8 cellular contexts compared by ENCODE assay signal in genomic region chr5:6765612-6766525, GRCh38. TPM values are rescaled to one million over a fixed set of nuclear protein-coding genes. Genes with fewer than 3 reads are reported as not detected.
DNase-seq lines count a peak whose midpoint lies in the region; ATAC-seq and TF ChIP-seq lines count a peak whose summit lies in the region.

No MANE protein-coding gene starts in this region.

- peak overlapping the region in 1 of 2 donors; percentile 82 for H3K27ac ChIP-seq in left lung

- H3K9me3 ChIP-seq in BE2C, result no peaks in the 10 kb centered on the region
- peaks cover 0 to 2% of the 10 kb centered on the region in 2 donors for H3K9me3 ChIP-seq in left lung

- no peaks in the 10 kb centered on the region for H3K27me3 Mint-ChIP-seq in chondrocyte (ENCODE audit: low read depth)

- H3K36me3 Mint-ChIP-seq in chondrocyte (ENCODE audit: low read depth), result no peaks in the 10 kb centered on the region

- H3K36me3 ChIP-seq in BE2C (no peaks in the 10 kb centered on the region), left lung (no peaks in the 10 kb centered on the region)

- peaks cover 23% of the 10 kb centered on the region for H3K4me1 Mint-ChIP-seq in chondrocyte (ENCODE audit: low read depth)

- ATAC-seq in GM19023 (IDR thresholded peaks at IDR 0.05; ENCODE audit: unreplicated experiment), result peak; percentile 78
- ATAC-seq in HG03159 (IDR thresholded peaks at IDR 0.05; ENCODE audit: unreplicated experiment), result peak; percentile 88
- ATAC-seq in activated CD4-positive, CD25-positive, alpha-beta regulatory T cell treated with anti-CD3 and anti-CD28 coated beads, Interleukin-2, amount 50 U/mL, for 24 hours, result peak; percentile 48 to 61
- peak; percentile 93 for ATAC-seq in left lung

- intact Hi-C loops in left lung (cut with DNase I), result no loop called here

- no peaks in the 10 kb centered on the region for H3K9me3 Mint-ChIP-seq in chondrocyte (ENCODE audit: low read depth)

- peak overlapping the region; percentile 61 for H3K27ac Mint-ChIP-seq in chondrocyte (ENCODE audit: unreplicated experiment)

- H3K4me1 ChIP-seq in BE2C, result no peaks in the 10 kb centered on the region; the same call in 1 of the 2 replicates
- H3K4me1 ChIP-seq in left lung, result peaks cover 12 to 20% of the 10 kb centered on the region in 2 donors

- H3K4me3 ChIP-seq in BE2C (ENCODE audit: low read depth, low read length), result peak overlapping the region; percentile 64
- H3K4me3 ChIP-seq in left lung, result peak overlapping the region in 1 of 2 donors; percentile 9

- DNase-seq in BE2C (peak; percentile 91), NCI-H2171 treated with DMSO at 0.1 percent for 48 hours (lab: John Stamatoyannopoulos, UW) (peak; percentile 63), chondrocyte (ENCODE audit: low spot score) (no peak), left lung (peak; percentile 86 to 89)
- peak; percentile 66 to 71 for DNase-seq in stimulated activated CD4-positive, alpha-beta T cell treated with anti-CD3 and anti-CD28 coated beads, Interleukin-2, amount 100 ng/mL, for 48 hours

- H3K4me3 Mint-ChIP-seq in chondrocyte (ENCODE audit: unreplicated experiment), result no peak overlapping the region

- peak; percentile 92 for TF ChIP-seq CTCF in BE2C (IDR thresholded peaks at IDR 0.05; ENCODE audit: low read depth, low read length)
- peak; percentile 91 for TF ChIP-seq CTCF in chondrocyte (IDR thresholded peaks at IDR 0.05)
- TF ChIP-seq CTCF in left lung (IDR thresholded peaks at IDR 0.05), result peak; percentile 81 to 85

- H3K27me3 ChIP-seq in BE2C (no peaks in the 10 kb centered on the region), left lung (no peaks in the 10 kb centered on the region)

RNA-seq across cellular contexts. Expression of gene TENT4A, which starts 52.6 kb away (rescaled TPM):
- polyA plus RNA-seq in BE2C (2012; ENCODE audit: insufficient read depth, insufficient read length, low read depth), result 39.4 TPM
- total RNA-seq in chondrocyte (21.5 to 28.2 TPM (median 21.7 TPM) in 3 replicates), left lung (10 to 100 TPM; 17.1 to 23.3 TPM)
